ENCODE assay signal across 8 cellular contexts in the genomic region with DNA sequence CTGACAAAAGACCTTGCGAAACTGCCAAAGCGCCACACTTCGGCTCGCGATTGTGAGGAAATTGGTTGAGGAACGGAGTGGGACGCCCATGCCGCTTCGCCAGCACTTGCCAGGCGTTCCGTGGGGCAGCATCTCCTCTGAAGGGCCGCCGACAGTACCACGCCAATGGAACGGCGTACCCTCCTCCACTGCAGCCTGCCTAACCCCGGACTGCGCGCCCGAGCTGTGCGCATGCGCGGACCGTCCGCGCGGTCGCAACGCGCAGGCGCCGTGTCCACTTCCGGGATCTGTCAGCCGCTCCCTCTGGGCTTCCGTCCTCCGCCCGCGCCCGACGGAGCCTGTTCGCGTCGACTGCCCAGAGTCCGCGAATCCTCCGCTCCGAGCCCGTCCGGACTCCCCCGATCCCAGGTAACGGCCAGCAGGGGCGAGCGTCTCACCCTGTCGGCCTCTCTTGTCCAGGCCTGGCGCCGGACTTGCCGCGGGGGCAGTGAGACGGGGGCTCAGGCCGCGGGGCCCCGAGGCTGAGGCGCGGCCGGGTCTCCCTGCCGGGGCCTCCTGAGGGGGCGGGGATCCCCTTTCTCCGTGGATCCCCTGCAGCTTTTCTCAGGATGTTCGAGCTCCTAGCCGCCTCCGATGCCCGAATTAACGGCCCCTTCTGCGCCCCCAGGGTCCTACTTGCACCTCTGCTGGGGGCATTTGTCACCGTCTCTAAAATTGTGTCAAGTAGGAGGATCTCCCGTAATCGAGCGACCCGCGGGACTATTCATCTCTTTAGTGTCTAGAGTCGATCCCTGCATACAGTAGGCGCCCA. TPM values are rescaled to one million over a fixed set of nuclear protein-coding genes. Genes with fewer than 3 reads are reported as not detected.
A peak's percentile ranks its signal among the peaks of the same experiment; 100 is the strongest.
DNase-seq lines count a peak whose midpoint lies in the region; ATAC-seq and TF ChIP-seq lines count a peak whose summit lies in the region.

ARPC1A (plus strand) TSS at position 302 of the 811 bp plus-strand sequence. CDS start 7,456 bp downstream, outside the sequence.

- peak within 1 kb of the TSS; percentile 90 to 99 (median 96) for H3K4me3 ChIP-seq in upper lobe of left lung

- intact Hi-C loops in T-helper 1 cell treated with Interleukin-12 subunit alpha and Interleukin-12 subunit beta and Interleukin-4 antibody, amounts not matched to agents 30 ng/mL and 1 ng/mL, for 36 hours (cut with micrococcal nuclease) = loop anchor here (1.0 to 10.0 kb wide), 7 partner anchors 13 to 1071 kb away; partner anchors contain the start of genes BUD31, PDAP1, SMURF1 and TECPR1
- intact Hi-C loops in left cardiac atrium (cut with DNase I) (no loop called here), posterior vena cava (cut with DNase I) (no loop called here)

- peaks cover 46 to 58% (median 49%) of the 10 kb centered on the region in 4 donors for H3K4me1 ChIP-seq in upper lobe of left lung

- peak within 1 kb of the TSS; percentile 85 to 95 (median 94) for H3K27ac ChIP-seq in upper lobe of left lung

- H3K36me3 ChIP-seq in upper lobe of left lung = no peaks in the 10 kb centered on the region

- peak in 2 of 6 experiments; percentile 46 to 74 for TF ChIP-seq CTCF in upper lobe of left lung (IDR thresholded peaks at IDR 0.05)

- TF ChIP-seq POLR2A in GM15510 (IDR thresholded peaks at IDR 0.05; ENCODE audit: borderline replicate concordance, extremely low read depth, insufficient read length) (peak; percentile 99), upper lobe of left lung (IDR thresholded peaks at IDR 0.05) (peak in 3 of 4 donors; percentile 44 to 92 (median 64))

- no peaks in the 10 kb centered on the region for H3K9me3 ChIP-seq in upper lobe of left lung

- no peaks in the 10 kb centered on the region for H3K27me3 ChIP-seq in upper lobe of left lung

- 0% methylated on average over 1 to 27 of the region's 82 CpGs for WGBS in upper lobe of left lung, 2 donors

- peak; percentile 82 for DNase-seq in NCI-H1694 (lab: John Stamatoyannopoulos, UW)
- peak; percentile 90 for DNase-seq in amniotic epithelial cell (ENCODE audit: low read depth)
- DNase-seq in left cardiac atrium = peak; percentile 93
- peak; percentile 97 for DNase-seq in posterior vena cava (ENCODE audit: low spot score)
- peak; percentile 88 to 99 for DNase-seq in upper lobe of left lung

- peak in 1 of 4 donors; percentile 2 for TF ChIP-seq EP300 in upper lobe of left lung (IDR thresholded peaks at IDR 0.05)

- ATAC-seq in HG02884 (IDR thresholded peaks at IDR 0.05; ENCODE audit: unreplicated experiment) (peak; percentile 82), left cardiac atrium (peak; percentile 97), upper lobe of left lung (ENCODE audit: low FRiP score in 2 of 2) (peak; percentile 95 to 96)

RNA-seq across cellular contexts. Expression of gene ARPC1A, which starts in this region (rescaled TPM):
- total RNA-seq in T-helper 1 cell treated with Interleukin-12 subunit alpha and Interleukin-12 subunit beta and Interleukin-4 antibody, amounts not matched to agents 30 ng/mL and 1 ng/mL, for 36 hours = 60.3 and 67.1 TPM in 2 replicates
- 100 to 1,000 TPM in 1 of 2 donors, 10 to 100 TPM in 1; 98.8 to 112 TPM for total RNA-seq in left cardiac atrium
- total RNA-seq in posterior vena cava = 10 to 100 TPM; 74.4 to 85.5 TPM
- total RNA-seq in upper lobe of left lung = 100 to 1,000 TPM in 5 of 6 donors, 10 to 100 TPM in 1; 81.7 to 129 (median 122) TPM

Comparison
In these comparisons a context has a peak if more than half of its experiments do, and no peak if none do; other contexts are left out.
1. Peak in every context shown above with its lines: DNase-seq, ATAC-seq, H3K4me3 ChIP-seq and H3K27ac ChIP-seq.